Comparison of ENCODE assay signal across 1 cellular context in the genomic region with DNA sequence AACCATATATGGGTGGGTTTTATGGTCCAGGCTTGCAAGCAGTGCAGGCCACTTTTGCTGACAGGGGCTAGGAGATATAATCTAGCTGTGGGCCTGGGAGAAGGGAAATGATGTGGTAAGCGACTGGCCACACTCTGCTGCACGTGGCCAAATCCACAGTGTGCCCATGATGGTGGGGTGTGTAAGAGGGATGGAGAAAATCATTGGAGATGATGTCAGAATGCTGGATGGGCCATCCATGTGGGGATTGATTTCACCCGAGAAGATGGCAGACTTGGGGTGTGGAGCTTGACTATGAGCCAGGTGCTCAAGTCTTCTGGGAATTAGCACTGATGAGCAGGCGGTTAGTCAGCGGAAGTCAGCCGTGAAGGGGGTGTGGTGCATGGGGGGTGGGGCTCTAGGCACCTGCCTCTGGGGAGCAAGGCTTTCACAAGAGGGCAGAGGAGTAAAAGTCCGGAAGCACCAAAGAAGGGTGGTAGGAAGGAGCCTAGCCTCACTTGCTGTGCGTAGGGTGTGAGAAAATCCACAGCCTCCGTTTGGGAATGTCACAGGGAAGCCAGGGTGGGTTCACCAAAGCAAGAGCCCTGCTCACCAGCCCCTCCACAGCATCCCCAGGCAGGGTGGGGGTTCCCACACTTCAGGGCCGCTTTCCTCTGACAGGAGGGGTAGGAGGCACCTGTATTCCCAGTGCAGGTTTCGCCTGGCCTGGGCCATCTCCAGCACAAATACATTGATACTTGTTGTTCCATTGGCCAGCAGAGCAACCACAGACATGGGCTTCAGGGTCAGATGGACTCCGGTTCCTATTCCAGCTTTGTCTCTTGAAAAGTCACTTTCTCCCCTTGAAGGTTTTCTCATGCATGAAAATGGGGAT.
TF ChIP-seq lines count a peak whose summit lies in the region.

No MANE protein-coding gene starts in this region.

TF ChIP-seq in HepG2, 621 proteins besides CTCF, POLR2A, EP300 and RAD21 (continued from another document):
- TF ChIP-seq DNMT3B (CRISPR knock-in tag; conservative IDR thresholded peaks at IDR 0.05) (no peak), KDM5A (IDR thresholded peaks at IDR 0.05; ENCODE audit: borderline replicate concordance, low read length) (no peak), ZNF44 (CRISPR knock-in tag; IDR thresholded peaks at IDR 0.05) (no peak), BHLHE40 (IDR thresholded peaks at IDR 0.05; ENCODE audit: low read length) (no peak)
